Comparison of ENCODE assay signal across 19 cellular contexts in genomic region chr2:68119504-68119903, GRCh38. TPM values are rescaled to one million over a fixed set of nuclear protein-coding genes. Genes with fewer than 3 reads are reported as not detected.
DNase-seq lines count a peak whose midpoint lies in the region; ATAC-seq, FAIRE-seq and TF ChIP-seq lines count a peak whose summit lies in the region.
"Had no signal": no experiment of that assay in that cellular context is flagged by ENCODE, and none has a peak within 500 bp of the region (broad histone marks: within the 10 kb centered on the region; RNA-seq: fewer than 3 reads in every experiment).

No MANE protein-coding gene starts in this region.

- H3K79me2 ChIP-seq in HepG2 (ENCODE audit: insufficient read depth, low read length), result no peaks in the 10 kb centered on the region

- FAIRE-seq in HepG2 (lab: Jason Lieb, UNC), result no peak
- FAIRE-seq: HTR-8/SVneo had no signal

- no peak overlapping the region for H2AFZ ChIP-seq in HepG2 (ENCODE audit: low read length)

- CTCF ChIA-PET in HepG2 (lab: Yijun Ruan, JAX; ENCODE audit: low intra/inter-chr PET ratio, low total read pairs) (no interaction called here), activated B cell treated with CpG ODN at 0.5 μM for 24 hours (lab: Charles Lee) (no interaction called here)
- CTCF ChIA-PET in activated CD4-positive, alpha-beta memory T cell treated with anti-CD3 and anti-CD28 coated beads, Interleukin-2, amount 10 ng/mL, durations not matched to agents 7 days and 5 days (lab: Charles Lee), result interaction anchor here (0.7 to 2.1 kb wide), 4 partner anchors 76 to 322 kb away, joined by 3 to 7 read pairs (median 4); no protein-coding TSS in a partner anchor

- H3K4me1 Mint-ChIP-seq in activated B cell treated with CpG ODN at 0.5 μM for 24 hours, result peaks cover 42% of the 10 kb centered on the region
- H3K4me1 Mint-ChIP-seq in stimulated activated memory B cell treated with anti-CD40 and anti-IgM and Interleukin-4, amounts not matched to agents 10 μg/mL and 1 μg/mL and 100 μg/mL, for 72 hours, result peaks cover 42% of the 10 kb centered on the region
- H3K4me1 Mint-ChIP-seq in activated CD4-positive, alpha-beta memory T cell treated with anti-CD3 and anti-CD28 coated beads, Interleukin-2, amount 10 ng/mL, durations not matched to agents 7 days and 5 days, result peaks cover 4% of the 10 kb centered on the region
- no peaks in the 10 kb centered on the region for H3K4me1 Mint-ChIP-seq in stimulated activated effector memory CD8-positive, alpha-beta T cell treated with anti-CD3 and anti-CD28 coated beads, Interleukin-12 subunit alpha, Interleukin-12 subunit beta, amount 100 ng/mL, for 72 hours

- POLR2A ChIA-PET in HepG2 (lab: Yijun Ruan, JAX) (no interaction called here), activated B cell treated with CpG ODN at 0.5 μM for 24 hours (lab: Charles Lee) (no interaction called here)
- POLR2A ChIA-PET in activated CD4-positive, alpha-beta memory T cell treated with anti-CD3 and anti-CD28 coated beads, Interleukin-2, amount 10 ng/mL, durations not matched to agents 7 days and 5 days (lab: Charles Lee), result no interaction called here

- no peaks in the 10 kb centered on the region for H3K9me3 Mint-ChIP-seq in activated B cell treated with CpG ODN at 0.5 μM for 24 hours
- H3K9me3 Mint-ChIP-seq in stimulated activated memory B cell treated with anti-CD40 and anti-IgM and Interleukin-4, amounts not matched to agents 10 μg/mL and 1 μg/mL and 100 μg/mL, for 72 hours, result no peaks in the 10 kb centered on the region
- no peaks in the 10 kb centered on the region for H3K9me3 Mint-ChIP-seq in activated CD4-positive, alpha-beta memory T cell treated with anti-CD3 and anti-CD28 coated beads, Interleukin-2, amount 10 ng/mL, durations not matched to agents 7 days and 5 days
- no peaks in the 10 kb centered on the region for H3K9me3 Mint-ChIP-seq in stimulated activated effector memory CD8-positive, alpha-beta T cell treated with anti-CD3 and anti-CD28 coated beads, Interleukin-12 subunit alpha, Interleukin-12 subunit beta, amount 100 ng/mL, for 72 hours
- H3K9me3 Mint-ChIP-seq: CD8-positive, alpha-beta memory T cell; H9; T-helper 2 cell treated with Interferon-gamma antibody and Interleukin-4, amounts not matched to agents 5 μg/mL and 100 μg/mL, for 36 hours had no signal

- no peak overlapping the region for H3K27ac ChIP-seq in HepG2 (ENCODE audit: extremely low read length, insufficient read depth, low read length)
- H3K27ac ChIP-seq in right lobe of liver, result no peak overlapping the region

- WGBS in HepG2 (ENCODE audit: low lambda C conversion rate), result 25% methylated on average over 5 of the region's 5 CpGs
- WGBS in right lobe of liver (ENCODE audit: insufficient coverage, low coverage, low lambda C conversion rate, missing lambda C conversion rate), result 84% methylated on average over 5 of the region's 5 CpGs

- intact Hi-C loops in HepG2 (cut with micrococcal nuclease; ENCODE audit: unreplicated experiment) (no loop called here), right lobe of liver (cut with DNase I) (no loop called here), activated B cell treated with CpG ODN at 0.5 μM for 24 hours (cut with micrococcal nuclease) (no loop called here)

- no peak for TF ChIP-seq RAD21 in HepG2 (CRISPR knock-in tag; IDR thresholded peaks at IDR 0.05)

- in situ Hi-C loops in HepG2 (cut with HindIII; ENCODE audit: extremely low pct_ligation_motif_present, low pct_unique_long_range_greater_than_20kb), result no loop called here

- H3K36me3 Mint-ChIP-seq in activated B cell treated with CpG ODN at 0.5 μM for 24 hours (ENCODE audit: low read depth), result no peaks in the 10 kb centered on the region
- no peaks in the 10 kb centered on the region for H3K36me3 Mint-ChIP-seq in stimulated activated memory B cell treated with anti-CD40 and anti-IgM and Interleukin-4, amounts not matched to agents 10 μg/mL and 1 μg/mL and 100 μg/mL, for 72 hours
- H3K36me3 Mint-ChIP-seq in activated CD4-positive, alpha-beta memory T cell treated with anti-CD3 and anti-CD28 coated beads, Interleukin-2, amount 10 ng/mL, durations not matched to agents 7 days and 5 days (ENCODE audit: low read depth), result no peaks in the 10 kb centered on the region
- no peaks in the 10 kb centered on the region for H3K36me3 Mint-ChIP-seq in stimulated activated effector memory CD8-positive, alpha-beta T cell treated with anti-CD3 and anti-CD28 coated beads, Interleukin-12 subunit alpha, Interleukin-12 subunit beta, amount 100 ng/mL, for 72 hours
- H3K36me3 Mint-ChIP-seq: CD8-positive, alpha-beta memory T cell had no signal

- no TSS peak for BruUV-seq in HepG2 (replicated peaks; lab: Mats Ljungman, UMichigan)

- TF ChIP-seq POLR2A in HepG2 (IDR thresholded peaks at IDR 0.05; ENCODE audit: insufficient read depth in 1 of 2, low read depth in 2 of 2, low read length in 2 of 2) (no peak), right lobe of liver (IDR thresholded peaks at IDR 0.05) (no peak)

- H3K9me3 ChIP-seq in HepG2 (ENCODE audit: low read length) (no peaks in the 10 kb centered on the region), right lobe of liver (no peaks in the 10 kb centered on the region)

- no peak overlapping the region for H3K4me3 Mint-ChIP-seq in activated B cell treated with CpG ODN at 0.5 μM for 24 hours
- no peak overlapping the region for H3K4me3 Mint-ChIP-seq in stimulated activated memory B cell treated with anti-CD40 and anti-IgM and Interleukin-4, amounts not matched to agents 10 μg/mL and 1 μg/mL and 100 μg/mL, for 72 hours
- no peak overlapping the region for H3K4me3 Mint-ChIP-seq in activated CD4-positive, alpha-beta memory T cell treated with anti-CD3 and anti-CD28 coated beads, Interleukin-2, amount 10 ng/mL, durations not matched to agents 7 days and 5 days
- H3K4me3 Mint-ChIP-seq in stimulated activated effector memory CD8-positive, alpha-beta T cell treated with anti-CD3 and anti-CD28 coated beads, Interleukin-12 subunit alpha, Interleukin-12 subunit beta, amount 100 ng/mL, for 72 hours, result no peak overlapping the region
- H3K4me3 Mint-ChIP-seq: CD8-positive, alpha-beta memory T cell; H9; T-helper 2 cell treated with Interferon-gamma antibody and Interleukin-4, amounts not matched to agents 5 μg/mL and 100 μg/mL, for 36 hours had no signal

- no peak for ATAC-seq in HepG2
- no peak for ATAC-seq in right lobe of liver
- no peak for ATAC-seq in activated B cell treated with CpG ODN at 0.5 μM for 24 hours (ENCODE audit: low read depth)
- ATAC-seq in stimulated activated memory B cell treated with anti-CD40 and anti-IgM and Interleukin-4, amounts not matched to agents 10 μg/mL and 1 μg/mL and 100 μg/mL, for 72 hours, result no peak
- ATAC-seq in HG03045 (IDR thresholded peaks at IDR 0.05; ENCODE audit: unreplicated experiment), result no peak
- no peak for ATAC-seq in stimulated activated effector memory CD8-positive, alpha-beta T cell treated with anti-CD3 and anti-CD28 coated beads, Interleukin-12 subunit alpha, Interleukin-12 subunit beta, amount 100 ng/mL, for 72 hours

- no peak overlapping the region for H3K4me3 ChIP-seq in HepG2 (replicated peaks in 1 of 3; ENCODE audit: insufficient read depth in 1 of 3, low read depth in 2 of 3, low read length in 3 of 3)
- H3K4me3 ChIP-seq in right lobe of liver, result no peak overlapping the region

- no peaks in the 10 kb centered on the region for H4K20me1 ChIP-seq in HepG2 (ENCODE audit: insufficient read depth, low read length)

- no peak for DNase-seq in HepG2 (ENCODE audit: low spot score)
- no peak for DNase-seq in right lobe of liver
- DNase-seq in NCI-H146 (lab: John Stamatoyannopoulos, UW), result peak; percentile 55
- no peak for DNase-seq in activated B cell treated with CpG ODN at 0.5 μM for 24 hours
- no peak for DNase-seq in activated CD4-positive, alpha-beta memory T cell treated with anti-CD3 and anti-CD28 coated beads, Interleukin-2, amount 10 ng/mL, durations not matched to agents 7 days and 5 days
- DNase-seq in stimulated activated effector memory CD8-positive, alpha-beta T cell treated with anti-CD3 and anti-CD28 coated beads, Interleukin-12 subunit alpha, Interleukin-12 subunit beta, amount 100 ng/mL, for 72 hours (ENCODE audit: low spot score in 2 of 2), result no peak
- DNase-seq: C1 segment of cervical spinal cord; CD8-positive, alpha-beta memory T cell; DMS79 treated with DMSO at 0.1 percent for 48 hours; H9; NCI-H1092 treated with DMSO at 0.1 percent for 48 hours; NCI-H1930; NCI-H524; NK-92 treated with Interleukin-12 subunit alpha and Interleukin-12 subunit beta, amount 100 ng/mL, for 24 hours; Right ventricle myocardium superior had no signal

- H3K9ac ChIP-seq in HepG2 (ENCODE audit: insufficient read depth, low read depth, low read length), result no peak overlapping the region

- no peak for TF ChIP-seq CTCF in HepG2 (CRISPR knock-in tag; IDR thresholded peaks at IDR 0.05)
- no peak for TF ChIP-seq CTCF in right lobe of liver (IDR thresholded peaks at IDR 0.05)
- TF ChIP-seq CTCF in activated B cell treated with CpG ODN at 0.5 μM for 24 hours (IDR thresholded peaks at IDR 0.05), result no peak

- no peaks in the 10 kb centered on the region for H3K27me3 Mint-ChIP-seq in activated B cell treated with CpG ODN at 0.5 μM for 24 hours
- H3K27me3 Mint-ChIP-seq in stimulated activated memory B cell treated with anti-CD40 and anti-IgM and Interleukin-4, amounts not matched to agents 10 μg/mL and 1 μg/mL and 100 μg/mL, for 72 hours, result no peaks in the 10 kb centered on the region
- no peaks in the 10 kb centered on the region for H3K27me3 Mint-ChIP-seq in activated CD4-positive, alpha-beta memory T cell treated with anti-CD3 and anti-CD28 coated beads, Interleukin-2, amount 10 ng/mL, durations not matched to agents 7 days and 5 days

- H3K4me1 ChIP-seq in HepG2 (ENCODE audit: insufficient read depth, low read length) (peaks cover 46% of the 10 kb centered on the region), right lobe of liver (peaks cover 0 to 37% (median 6%) of the 10 kb centered on the region in 4 donors)

- H3K36me3 ChIP-seq in HepG2 (replicated peaks in 1 of 2; ENCODE audit: control insufficient read depth in 1 of 2, insufficient read depth in 2 of 2, low read length in 2 of 2) (no peaks in the 10 kb centered on the region), right lobe of liver (no peaks in the 10 kb centered on the region)

- peak overlapping the region; percentile 83 for H3K27ac Mint-ChIP-seq in activated B cell treated with CpG ODN at 0.5 μM for 24 hours
- H3K27ac Mint-ChIP-seq in stimulated activated memory B cell treated with anti-CD40 and anti-IgM and Interleukin-4, amounts not matched to agents 10 μg/mL and 1 μg/mL and 100 μg/mL, for 72 hours, result peak overlapping the region; percentile 85
- no peak overlapping the region for H3K27ac Mint-ChIP-seq in activated CD4-positive, alpha-beta memory T cell treated with anti-CD3 and anti-CD28 coated beads, Interleukin-2, amount 10 ng/mL, durations not matched to agents 7 days and 5 days
- no peak overlapping the region for H3K27ac Mint-ChIP-seq in stimulated activated effector memory CD8-positive, alpha-beta T cell treated with anti-CD3 and anti-CD28 coated beads, Interleukin-12 subunit alpha, Interleukin-12 subunit beta, amount 100 ng/mL, for 72 hours
- H3K27ac Mint-ChIP-seq: T-helper 2 cell treated with Interferon-gamma antibody and Interleukin-4, amounts not matched to agents 5 μg/mL and 100 μg/mL, for 36 hours had no signal

- H3K4me2 ChIP-seq in HepG2 (ENCODE audit: low read depth, low read length), result peak overlapping the region; percentile 1; the same call in 1 of the 2 replicates

- TF ChIP-seq EP300 in HepG2 (IDR thresholded peaks at IDR 0.05; ENCODE audit: low read depth in 2 of 2, low read length in 2 of 2) (no peak), HepG2 (CRISPR knock-in tag; IDR thresholded peaks at IDR 0.05; ENCODE audit: borderline replicate concordance) (no peak)

- H3K27me3 ChIP-seq in HepG2 (ENCODE audit: control insufficient read depth in 1 of 2, insufficient read depth in 2 of 2, low read length in 2 of 2) (no peaks in the 10 kb centered on the region; a peak in 1 of 5 replicates), right lobe of liver (no peaks in the 10 kb centered on the region)

RNA-seq across cellular contexts. Expression of gene PNO1, which starts 38.2 kb away (rescaled TPM):
- total RNA-seq in HepG2 (2016; rRNA removed; fragmentation: Illumina TruSeq; extraction: Trizol) (48.5 and 68.2 TPM in 2 replicates), right lobe of liver (10 to 100 TPM in 1 of 6 experiments, 1 to 10 TPM in 5; 4.7 to 12.7 (median 7.8) TPM), activated B cell treated with CpG ODN at 0.5 μM for 24 hours (22.1 and 24.9 TPM in 2 replicates)
- 13.1 and 15.0 TPM in 2 replicates for total RNA-seq in HepG2 (2016; cell fraction: cytosol; rRNA removed; fragmentation: Illumina TruSeq; extraction: Trizol; ENCODE audit: low read depth)
- total RNA-seq in HepG2 (2016; cell fraction: insoluble cytoplasmic fraction; rRNA removed; fragmentation: Illumina TruSeq; extraction: Trizol), result 49.6 and 72.8 TPM in 2 replicates
- 25.8 and 28.2 TPM in 2 replicates for total RNA-seq in HepG2 (2016; cell fraction: membrane; rRNA removed; fragmentation: Illumina TruSeq; extraction: Trizol)
- 18.3 and 19.6 TPM in 2 replicates for total RNA-seq in HepG2 (2016; cell fraction: nucleus; rRNA removed; fragmentation: Illumina TruSeq; extraction: Trizol)
- polyA plus RNA-seq in HepG2 (2011; rRNA removed), result 11.6 and 12.8 TPM in 2 replicates
- polyA plus RNA-seq in HepG2 (2011; cell fraction: cytosol; rRNA removed), result 9.2 and 12.2 TPM in 2 replicates
- polyA plus RNA-seq in HepG2 (2011; cell fraction: nucleus; rRNA removed), result 3.6 and 4.4 TPM in 2 replicates
- polyA plus RNA-seq in HepG2 (2012), result 19.2 and 21.4 TPM in 2 replicates
- polyA plus RNA-seq in HepG2 (2016; cell fraction: cytosol; fragmentation: Illumina TruSeq; extraction: Trizol; ENCODE audit: low read depth), result 13.2 and 13.3 TPM in 2 replicates
- polyA plus RNA-seq in HepG2 (2016; cell fraction: insoluble cytoplasmic fraction; fragmentation: Illumina TruSeq; extraction: Trizol; ENCODE audit: low read depth), result 64.7 and 73.1 TPM in 2 replicates
- 18.4 and 19.1 TPM in 2 replicates for polyA plus RNA-seq in HepG2 (2016; cell fraction: membrane; fragmentation: Illumina TruSeq; extraction: Trizol; ENCODE audit: low read depth)
- polyA plus RNA-seq in HepG2 (2016; cell fraction: nucleus; fragmentation: Illumina TruSeq; extraction: Trizol; ENCODE audit: insufficient read depth, low read depth), result 29.7 and 31.3 TPM in 2 replicates
- 4.5 and 9.7 TPM in 2 replicates for polyA minus RNA-seq in HepG2 (2011; rRNA and poly(A)+ RNA removed; ENCODE audit: low replicate concordance)
- 6.2 and 8.3 TPM in 2 replicates for polyA minus RNA-seq in HepG2 (2011; cell fraction: cytosol; rRNA and poly(A)+ RNA removed)
- polyA minus RNA-seq in HepG2 (2011; cell fraction: nucleus; rRNA and poly(A)+ RNA removed), result 5.5 and 6.7 TPM in 2 replicates
- total RNA-seq in activated CD4-positive, alpha-beta memory T cell treated with anti-CD3 and anti-CD28 coated beads, Interleukin-2, amount 10 ng/mL, durations not matched to agents 7 days and 5 days, result 1 to 10 TPM; 8.0 to 8.5 TPM

RNA-seq across cellular contexts. Expression of gene C1D, which starts 56.7 kb away (rescaled TPM):
- total RNA-seq in HepG2 (2016; rRNA removed; fragmentation: Illumina TruSeq; extraction: Trizol) (42.5 and 43.5 TPM in 2 replicates), right lobe of liver (10 to 100 TPM in 5 of 6 experiments, 1 to 10 TPM in 1; 7.1 to 42.8 (median 15.0) TPM), activated B cell treated with CpG ODN at 0.5 μM for 24 hours (21.5 and 25.2 TPM in 2 replicates)
- 9.7 and 11.2 TPM in 2 replicates for total RNA-seq in HepG2 (2016; cell fraction: cytosol; rRNA removed; fragmentation: Illumina TruSeq; extraction: Trizol; ENCODE audit: low read depth)
- total RNA-seq in HepG2 (2016; cell fraction: insoluble cytoplasmic fraction; rRNA removed; fragmentation: Illumina TruSeq; extraction: Trizol), result 45.8 and 50.9 TPM in 2 replicates
- 18.5 and 22.1 TPM in 2 replicates for total RNA-seq in HepG2 (2016; cell fraction: membrane; rRNA removed; fragmentation: Illumina TruSeq; extraction: Trizol)
- total RNA-seq in HepG2 (2016; cell fraction: nucleus; rRNA removed; fragmentation: Illumina TruSeq; extraction: Trizol), result 22.4 and 23.6 TPM in 2 replicates
- polyA plus RNA-seq in HepG2 (2011; rRNA removed), result 23.5 and 38.1 TPM in 2 replicates
- polyA plus RNA-seq in HepG2 (2011; cell fraction: cytosol; rRNA removed), result 17.1 and 29.4 TPM in 2 replicates
- polyA plus RNA-seq in HepG2 (2011; cell fraction: nucleus; rRNA removed), result 3.8 and 7.9 TPM in 2 replicates
- polyA plus RNA-seq in HepG2 (2012), result 30.5 and 48.9 TPM in 2 replicates
- polyA plus RNA-seq in HepG2 (2016; cell fraction: cytosol; fragmentation: Illumina TruSeq; extraction: Trizol; ENCODE audit: low read depth), result 11.3 and 12.3 TPM in 2 replicates
- polyA plus RNA-seq in HepG2 (2016; cell fraction: insoluble cytoplasmic fraction; fragmentation: Illumina TruSeq; extraction: Trizol; ENCODE audit: low read depth), result 52.8 and 67.5 TPM in 2 replicates
- 18.1 and 20.8 TPM in 2 replicates for polyA plus RNA-seq in HepG2 (2016; cell fraction: membrane; fragmentation: Illumina TruSeq; extraction: Trizol; ENCODE audit: low read depth)
- 45.7 and 46.7 TPM in 2 replicates for polyA plus RNA-seq in HepG2 (2016; cell fraction: nucleus; fragmentation: Illumina TruSeq; extraction: Trizol; ENCODE audit: insufficient read depth, low read depth)
- 1.5 and 2.8 TPM in 2 replicates for polyA minus RNA-seq in HepG2 (2011; rRNA and poly(A)+ RNA removed; ENCODE audit: low replicate concordance)
- polyA minus RNA-seq in HepG2 (2011; cell fraction: cytosol; rRNA and poly(A)+ RNA removed), result 8.8 and 10.2 TPM in 2 replicates
- 10.2 and 11.4 TPM in 2 replicates for polyA minus RNA-seq in HepG2 (2011; cell fraction: nucleus; rRNA and poly(A)+ RNA removed)
- total RNA-seq in activated CD4-positive, alpha-beta memory T cell treated with anti-CD3 and anti-CD28 coated beads, Interleukin-2, amount 10 ng/mL, durations not matched to agents 7 days and 5 days, result 10 to 100 TPM; 18.0 to 18.4 TPM

Comparison
In these comparisons a context has a peak if more than half of its experiments do, and no peak if none do; other contexts are left out.
1. H3K27ac Mint-ChIP-seq: peak in activated B cell treated with CpG ODN at 0.5 μM for 24 hours (single experiment) and stimulated activated memory B cell treated with anti-CD40 and anti-IgM and Interleukin-4, amounts not matched to agents 10 μg/mL and 1 μg/mL and 100 μg/mL, for 72 hours (single experiment); none in activated CD4-positive, alpha-beta memory T cell treated with anti-CD3 and anti-CD28 coated beads, Interleukin-2, amount 10 ng/mL, durations not matched to agents 7 days and 5 days (single experiment) and stimulated activated effector memory CD8-positive, alpha-beta T cell treated with anti-CD3 and anti-CD28 coated beads, Interleukin-12 subunit alpha, Interleukin-12 subunit beta, amount 100 ng/mL, for 72 hours (single experiment).